Comparison of ENCODE assay signal across 29 cellular contexts in the genomic region with DNA sequence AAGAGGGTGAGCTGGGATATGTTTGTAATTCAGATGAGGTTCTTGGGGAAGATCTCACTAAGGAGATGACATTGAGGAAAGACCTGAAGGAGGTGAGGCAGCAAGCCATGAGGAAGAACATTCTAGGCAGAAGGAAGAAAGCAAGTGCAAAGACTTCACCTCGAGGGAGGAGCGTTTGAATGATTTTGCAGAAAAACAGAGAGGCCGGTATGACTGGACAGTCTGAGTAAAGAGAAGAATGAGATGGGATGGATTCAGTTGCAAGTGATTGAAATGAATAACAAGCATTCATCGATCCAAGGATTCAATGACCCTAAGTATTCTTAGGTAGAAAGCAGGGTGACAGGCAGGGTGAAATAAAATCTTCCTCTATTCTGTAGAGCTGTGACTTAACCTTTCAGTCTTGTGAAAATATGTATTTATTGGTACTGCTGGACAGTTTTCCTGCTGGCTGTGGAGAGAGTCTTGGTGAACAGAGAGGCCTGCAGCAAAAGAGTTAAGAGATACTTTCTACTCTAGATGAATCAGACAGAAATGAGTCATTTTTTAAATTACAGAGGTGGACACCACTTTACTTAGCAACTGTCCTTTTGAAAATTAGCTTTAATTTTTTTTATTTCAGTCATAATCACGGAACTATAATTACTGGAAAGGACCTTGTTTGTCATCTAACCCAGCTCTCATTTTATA.
"Had no signal": no experiment of that assay in that cellular context is flagged by ENCODE, and none has a peak within 500 bp of the region (broad histone marks: within the 10 kb centered on the region; RNA-seq: fewer than 3 reads in every experiment).

No MANE protein-coding gene starts in this region.

- H3K4me3 ChIP-seq: body of pancreas, cardiac muscle cell, coronary artery, dorsolateral prefrontal cortex, gastroesophageal sphincter, hepatocyte, psoas muscle, sigmoid colon, stomach, suprapubic skin, tibial nerve had no signal

- FAIRE-seq: kidney, small intestine had no signal

- H3K36me3 ChIP-seq: cardiac muscle cell, gastroesophageal sphincter, sigmoid colon, stomach, suprapubic skin, tibial nerve had no signal

- H3K27ac ChIP-seq: body of pancreas, cardiac muscle cell, coronary artery, gastroesophageal sphincter, hepatocyte, parathyroid adenoma, psoas muscle, sigmoid colon, stomach, suprapubic skin, tibial nerve had no signal

- DNase-seq: activated B cell treated with CpG ODN at 0.5 μM for 24 hours; activated CD4-positive, alpha-beta T cell treated with anti-CD3 and anti-CD28 coated beads, Interleukin-2, amount 50 U/mL, for 1 hour; activated CD8-positive, alpha-beta T cell treated with anti-CD3 and anti-CD28 coated beads for 36 hours; activated gamma-delta T cell treated with Interleukin-2 at 50 U/mL for 16 hours; activated naive CD4-positive, alpha-beta T cell treated with anti-CD3 and anti-CD28 coated beads, Interleukin-2, amount 50 U/mL, for 16 hours; activated naive CD8-positive, alpha-beta T cell treated with anti-CD3 and anti-CD28 coated beads, Interleukin-2, amount 50 U/mL, for 24 hours; activated T-cell treated with anti-CD3 and anti-CD28 coated beads, Interleukin-2, amount 50 U/mL, for 4 hours; anterior cingulate cortex; body of pancreas; dorsolateral prefrontal cortex; effector memory CD4-positive, alpha-beta T cell; kidney; midbrain; naive thymus-derived CD4-positive, alpha-beta T cell; nucleus accumbens; psoas muscle; sigmoid colon; small intestine; stimulated activated CD4-positive, alpha-beta T cell treated with anti-CD3 and anti-CD28 coated beads, Interleukin-4, amount 100 ng/mL, for 24 hours; stomach had no signal

- H3K79me2 ChIP-seq: hepatocyte, parathyroid adenoma had no signal

- H3K9me3 ChIP-seq: body of pancreas, gastroesophageal sphincter, psoas muscle, sigmoid colon, stomach, suprapubic skin, tibial nerve had no signal

- ATAC-seq: activated CD8-positive, alpha-beta T cell treated with anti-CD3 and anti-CD28 coated beads for 36 hours; activated naive CD8-positive, alpha-beta T cell treated with anti-CD3 and anti-CD28 coated beads, Interleukin-2, amount 50 U/mL, for 24 hours; activated T-cell treated with anti-CD3 and anti-CD28 coated beads, Interleukin-2, amount 50 U/mL, for 4 hours; activated T-helper 17 cell treated with anti-CD3 and anti-CD28 coated beads, Interleukin-2, amount 50 U/mL, for 72 hours; body of pancreas; gastroesophageal sphincter; naive thymus-derived CD4-positive, alpha-beta T cell; psoas muscle; stimulated activated memory B cell treated with anti-CD40 and anti-IgM and Interleukin-4, amounts not matched to agents 10 μg/mL and 1 μg/mL and 100 μg/mL, for 72 hours had no signal

- H3K9ac ChIP-seq: parathyroid adenoma had no signal

- H3K4me2 ChIP-seq: hepatocyte had no signal

- H2AFZ ChIP-seq: hepatocyte, parathyroid adenoma had no signal

- H3K4me1 ChIP-seq: body of pancreas, gastroesophageal sphincter, parathyroid adenoma, psoas muscle, sigmoid colon, stomach, suprapubic skin, tibial nerve had no signal

- H3K27me3 ChIP-seq: body of pancreas, cardiac muscle cell, dorsolateral prefrontal cortex, gastroesophageal sphincter, hepatocyte, sigmoid colon, stomach, suprapubic skin, tibial nerve had no signal
